In genomic region chr17:76164331-76164730, GRCh38 we compare ENCODE assay signal across 1 cellular context.
TF ChIP-seq lines count a peak whose summit lies in the region.

No MANE protein-coding gene starts in this region.

TF ChIP-seq in A549, 52 proteins besides CTCF, POLR2A, EP300 and RAD21 (continued from another document):
- TF ChIP-seq PBX3 (IDR thresholded peaks at IDR 0.05) = no peak
